Comparison of ENCODE assay signal across 21 cellular contexts in the genomic region with DNA sequence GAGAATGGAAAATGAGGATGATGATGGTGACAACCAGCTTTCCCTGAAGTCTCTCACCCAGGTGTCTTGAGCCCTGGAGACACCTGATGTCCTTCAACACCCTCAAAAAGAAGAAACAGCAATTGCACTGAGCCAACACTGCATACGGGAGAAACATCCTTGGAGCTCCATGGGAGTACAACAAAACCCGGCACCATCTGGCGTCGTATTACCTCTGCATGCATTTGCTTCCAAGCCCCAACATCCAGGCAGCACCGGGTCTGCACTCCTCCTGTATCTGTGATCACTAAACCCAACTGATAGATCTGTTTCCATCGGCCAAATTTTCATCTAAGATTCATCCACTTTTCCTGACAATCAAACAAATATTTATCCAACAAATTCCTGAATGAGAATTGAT.
DNase-seq lines count a peak whose midpoint lies in the region; ATAC-seq and TF ChIP-seq lines count a peak whose summit lies in the region.
"Had no signal": no experiment of that assay in that cellular context is flagged by ENCODE, and none has a peak within 500 bp of the region (broad histone marks: within the 10 kb centered on the region; RNA-seq: fewer than 3 reads in every experiment).

No MANE protein-coding gene starts in this region.

- H3K27ac Mint-ChIP-seq in MCF 10A (ENCODE audit: low read depth, unreplicated experiment): peak overlapping the region; percentile 65
- H3K27ac Mint-ChIP-seq: IgD-negative memory B cell had no signal

- peaks cover 12% of the 10 kb centered on the region for H3K9me3 Mint-ChIP-seq in MCF 10A (ENCODE audit: unreplicated experiment)

- dilution Hi-C loops in mammary epithelial cell (cut with HindIII; ENCODE audit: low sequenced_read_pairs): no loop called here

- no peaks in the 10 kb centered on the region for H3K27me3 Mint-ChIP-seq in MCF 10A (ENCODE audit: insufficient read depth, unreplicated experiment)
- H3K27me3 Mint-ChIP-seq: IgD-negative memory B cell had no signal

- H3K9me3 ChIP-seq in breast epithelium: peaks cover 0 to 4% of the 10 kb centered on the region in 2 donors
- H3K9me3 ChIP-seq in mammary epithelial cell (replicated peaks; ENCODE audit: insufficient read depth, low read length): peaks cover 9% of the 10 kb centered on the region
- H3K9me3 ChIP-seq in tibial artery: no peaks in the 10 kb centered on the region

- H3K27ac ChIP-seq in breast epithelium (no peak overlapping the region), mammary epithelial cell (ENCODE audit: insufficient read depth, low read depth, low read length) (peak overlapping the region; percentile 76), tibial artery (no peak overlapping the region)
- H3K27ac ChIP-seq: BLaER1 treated with 17β-estradiol and CSF1 and Interleukin-3, amounts not matched to agents 10 nM and 100 nM; cardiac muscle cell; left ventricle myocardium inferior; tibial nerve had no signal

- no peaks in the 10 kb centered on the region for H3K36me3 Mint-ChIP-seq in MCF 10A (ENCODE audit: insufficient read depth, unreplicated experiment)

- no peak for TF ChIP-seq POLR2A in breast epithelium (IDR thresholded peaks at IDR 0.05)

- H3K4me3 ChIP-seq in breast epithelium (no peak overlapping the region), mammary epithelial cell (replicated peaks in 1 of 3; ENCODE audit: insufficient read depth in 1 of 3, low read depth in 2 of 3, low read length in 3 of 3) (no peak overlapping the region), tibial artery (no peak overlapping the region)
- H3K4me3 ChIP-seq: BLaER1 treated with 17β-estradiol and CSF1 and Interleukin-3, amounts not matched to agents 10 nM and 100 nM; cardiac muscle cell; left ventricle myocardium inferior; tibial nerve had no signal

- TF ChIP-seq CTCF in MCF 10A (IDR thresholded peaks at IDR 0.05; ENCODE audit: unreplicated experiment) (no peak), breast epithelium (IDR thresholded peaks at IDR 0.05) (no peak), mammary epithelial cell (conservative IDR thresholded peaks at IDR 0.05 in 1 of 2, IDR thresholded peaks at IDR 0.05 in 1 of 2; ENCODE audit: extremely low read depth in 1 of 2, insufficient read depth in 1 of 2, low read depth in 1 of 2, low read length in 2 of 2) (no peak), tibial artery (IDR thresholded peaks at IDR 0.05) (no peak)

- 98% methylated on average over 6 of the region's 6 CpGs for WGBS in mammary epithelial cell (ENCODE audit: low coverage, missing lambda C conversion rate)

- no peak overlapping the region for H3K4me2 ChIP-seq in mammary epithelial cell (ENCODE audit: insufficient read depth, low read depth, low read length)

- peaks cover 15% of the 10 kb centered on the region for H3K4me1 Mint-ChIP-seq in MCF 10A (ENCODE audit: insufficient read depth, unreplicated experiment)

- in situ Hi-C loops in mammary epithelial cell (cut with MboI; ENCODE audit: low sequenced_read_pairs in 2 of 2): no loop called here

- peak overlapping the region; percentile 85 for H2AFZ ChIP-seq in mammary epithelial cell (ENCODE audit: low read depth, low read length)

- ATAC-seq in GM18861 (IDR thresholded peaks at IDR 0.05; ENCODE audit: unreplicated experiment): no peak

- POLR2A ChIA-PET in MCF 10A (lab: Yijun Ruan, JAX): interaction anchor here (0.6 to 1.2 kb wide), 4 partner anchors 10 to 275 kb away, joined by 3 to 5 read pairs (median 4); no protein-coding TSS in a partner anchor

- H4K20me1 ChIP-seq in mammary epithelial cell (ENCODE audit: insufficient read depth, low read length): no peaks in the 10 kb centered on the region
- H4K20me1 ChIP-seq: BLaER1 treated with 17β-estradiol and CSF1 and Interleukin-3, amounts not matched to agents 10 nM and 100 nM had no signal

- H3K79me2 ChIP-seq in mammary epithelial cell (ENCODE audit: insufficient read depth, low read length): no peaks in the 10 kb centered on the region

- H3K36me3 ChIP-seq in breast epithelium (no peaks in the 10 kb centered on the region), mammary epithelial cell (ENCODE audit: insufficient read depth, low read length) (no peaks in the 10 kb centered on the region), tibial artery (no peaks in the 10 kb centered on the region)
- H3K36me3 ChIP-seq: cardiac muscle cell, left ventricle myocardium inferior, tibial nerve had no signal

- BruUV-seq in MCF 10A (replicated peaks; lab: Mats Ljungman, UMichigan) (no TSS peak), mammary epithelial cell (replicated peaks; lab: Mats Ljungman, UMichigan) (no TSS peak)

- DNase-seq in MCF 10A (ENCODE audit: unreplicated experiment): no peak
- DNase-seq in breast epithelium (ENCODE audit: low spot score in 2 of 2): no peak
- no peak for DNase-seq in mammary epithelial cell
- peak; percentile 15 for DNase-seq in middle frontal gyrus (ENCODE audit: extremely low spot score, low spot score)
- no peak for DNase-seq in H4 (ENCODE audit: low spot score)
- no peak for DNase-seq in cardiac septum (ENCODE audit: low spot score)
- no peak for DNase-seq in tibial artery
- DNase-seq: activated CD8-positive, alpha-beta memory T cell treated with anti-CD3 and anti-CD28 coated beads, Interleukin-2, amount 50 U/mL, for 48 hours; activated effector memory CD4-positive, alpha-beta T cell treated with Interleukin-2 at 50 U/mL for 16 hours; DMS153; MM.1S; NCI-H2029; stimulated activated CD4-positive, alpha-beta T cell treated with anti-CD3 and anti-CD28 coated beads, Interleukin-2, amount 100 ng/mL, for 24 hours; stimulated activated naive CD4-positive, alpha-beta T cell treated with Interleukin-2 at 50 U/mL for 16 hours; T-helper 1 cell had no signal

- intact Hi-C loops in MCF 10A (cut with micrococcal nuclease): no loop called here
- intact Hi-C loops in breast epithelium (cut with DNase I; ENCODE audit: low total_unique reads): loop anchor here (10.0 kb wide), 1 partner anchor 1989 kb away; no protein-coding TSS in a partner anchor
- intact Hi-C loops in mammary epithelial cell (cut with micrococcal nuclease): no loop called here
- intact Hi-C loops in cardiac septum (cut with DNase I): no loop called here
- intact Hi-C loops in tibial artery (cut with DNase I; ENCODE audit: low total_unique reads): no loop called here

- CTCF ChIA-PET in MCF 10A (lab: Yijun Ruan, JAX) (no interaction called here), mammary epithelial cell (lab: Charles Lee; ENCODE audit: low non-redundant PET) (interaction anchor here (0.6 kb wide), 1 partner anchor 99 kb away, joined by 3 read pairs; no protein-coding TSS in a partner anchor)

- no peak overlapping the region for H3K4me3 Mint-ChIP-seq in MCF 10A (ENCODE audit: unreplicated experiment)
- H3K4me3 Mint-ChIP-seq: IgD-negative memory B cell had no signal

- H3K9ac ChIP-seq in mammary epithelial cell (ENCODE audit: insufficient read depth, low read length): no peak overlapping the region
- H3K9ac ChIP-seq: BLaER1 treated with 17β-estradiol and CSF1 and Interleukin-3, amounts not matched to agents 10 nM and 100 nM had no signal

- H3K27me3 ChIP-seq in breast epithelium: no peaks in the 10 kb centered on the region
- H3K27me3 ChIP-seq in mammary epithelial cell (ENCODE audit: insufficient read depth, low read length): no peaks in the 10 kb centered on the region
- no peaks in the 10 kb centered on the region for H3K27me3 ChIP-seq in tibial artery
- H3K27me3 ChIP-seq: BLaER1 treated with 17β-estradiol and CSF1 and Interleukin-3, amounts not matched to agents 10 nM and 100 nM; cardiac muscle cell; tibial nerve had no signal

- no peaks in the 10 kb centered on the region for H3K4me1 ChIP-seq in breast epithelium
- H3K4me1 ChIP-seq in mammary epithelial cell (ENCODE audit: insufficient read depth, low read length): peaks cover 17% of the 10 kb centered on the region
- peaks cover 0 to 13% (median 9%) of the 10 kb centered on the region in 4 donors for H3K4me1 ChIP-seq in tibial artery
- H3K4me1 ChIP-seq: tibial nerve had no signal
